ENCODE assay signal across 1 cellular context in the genomic region with DNA sequence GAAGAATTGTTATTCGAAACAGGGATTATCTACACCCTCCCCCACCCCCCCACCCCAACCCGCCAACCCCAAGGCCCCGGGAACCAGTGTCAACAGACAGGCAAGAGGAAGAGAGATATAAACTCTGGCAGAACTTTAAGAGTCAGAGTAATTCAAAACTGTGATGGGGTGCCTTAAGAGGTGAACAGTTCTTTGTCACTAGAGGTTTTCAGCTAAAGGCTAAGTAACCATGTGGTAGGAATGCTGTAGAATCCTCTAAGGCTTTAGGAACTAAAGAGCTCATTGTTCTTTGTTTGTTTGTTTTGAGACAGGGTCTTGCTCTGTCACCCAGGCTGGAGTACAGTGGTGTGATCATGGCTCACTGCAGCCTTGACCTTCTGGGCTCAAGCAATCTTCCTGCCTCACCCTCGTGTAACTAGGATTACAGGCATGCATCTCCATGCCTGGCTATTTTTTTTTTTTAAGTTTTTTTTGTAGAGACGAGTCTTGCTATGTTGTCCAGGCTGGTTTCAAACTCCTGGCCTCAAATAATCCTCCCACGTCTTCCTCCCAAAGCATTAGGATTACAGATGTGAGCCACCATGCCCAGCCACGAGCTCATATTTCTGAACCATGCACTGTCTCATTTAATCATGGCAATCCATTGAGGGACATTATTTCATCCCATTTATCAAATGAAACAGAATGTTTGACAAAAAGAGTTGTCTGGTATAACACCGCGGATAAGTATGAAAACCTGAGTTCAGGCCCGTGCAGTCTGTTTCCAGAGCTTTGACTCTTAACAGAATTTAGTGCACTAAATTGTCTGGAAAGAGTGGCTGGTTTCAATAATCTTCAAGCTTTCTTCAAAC.
TF ChIP-seq lines count a peak whose summit lies in the region.

No MANE protein-coding gene starts in this region.

TF ChIP-seq in HepG2, 621 proteins besides CTCF, POLR2A, EP300 and RAD21 (continued from another document and continues in another):
- no peak for TF ChIP-seq FOXO4 (CRISPR knock-in tag; conservative IDR thresholded peaks at IDR 0.05)
- peak; percentile 26; the same call in 1 of the 2 replicates for TF ChIP-seq ZNF143 (CRISPR knock-in tag; IDR thresholded peaks at IDR 0.05)
- TF ChIP-seq DNMT1 (CRISPR knock-in tag; IDR thresholded peaks at IDR 0.05): no peak
- TF ChIP-seq MAZ (IDR thresholded peaks at IDR 0.05; ENCODE audit: borderline replicate concordance, low read depth, low read length): no peak
- peak; percentile 72 for TF ChIP-seq MAZ (CRISPR knock-in tag; IDR thresholded peaks at IDR 0.05; ENCODE audit: low read depth)
- TF ChIP-seq ZFP90 (CRISPR knock-in tag; IDR thresholded peaks at IDR 0.05; ENCODE audit: borderline replicate concordance): peak; percentile 51; the same call in 1 of the 2 replicates
- TF ChIP-seq BCL3 (CRISPR knock-in tag; IDR thresholded peaks at IDR 0.05): 0 out of 2 replicates have a peak, but pooled peaks have one; percentile 3
- peak; percentile 98 for TF ChIP-seq TEAD3 (CRISPR knock-in tag; optimal IDR thresholded peaks at IDR 0.05; ENCODE audit: borderline replicate concordance)
- no peak for TF ChIP-seq HNRNPK (IDR thresholded peaks at IDR 0.05; ENCODE audit: low read depth, low read length, poor library complexity, severe bottlenecking)
- TF ChIP-seq ZNF670 (CRISPR knock-in tag; IDR thresholded peaks at IDR 0.05; ENCODE audit: borderline replicate concordance): no peak
- peak; percentile 90; the same call in 1 of the 2 replicates for TF ChIP-seq NFKBIZ (CRISPR knock-in tag; IDR thresholded peaks at IDR 0.05)
- TF ChIP-seq SOX13 (IDR thresholded peaks at IDR 0.05): peak; percentile 92
- TF ChIP-seq SOX13 (CRISPR knock-in tag; conservative IDR thresholded peaks at IDR 0.05 in 1 of 2, IDR thresholded peaks at IDR 0.05 in 1 of 2): peak in 1 of 2 experiments; percentile 98; a peak in 2 of 4 replicates
- peak; percentile 43 for TF ChIP-seq ZFY (CRISPR knock-in tag; IDR thresholded peaks at IDR 0.05)
- TF ChIP-seq FOXK2 (IDR thresholded peaks at IDR 0.05): peak; percentile 55; the same call in 1 of the 2 replicates
- no peak for TF ChIP-seq ZKSCAN5 (CRISPR knock-in tag; IDR thresholded peaks at IDR 0.05)
- TF ChIP-seq ZNF580 (CRISPR knock-in tag; IDR thresholded peaks at IDR 0.05; ENCODE audit: borderline replicate concordance, low read depth): peak; percentile 92; the same call in 1 of the 2 replicates
- no peak for TF ChIP-seq ZNF296 (CRISPR knock-in tag; conservative IDR thresholded peaks at IDR 0.05)
- TF ChIP-seq MYC (CRISPR knock-in tag; IDR thresholded peaks at IDR 0.05; ENCODE audit: borderline replicate concordance): peak; percentile 89; the same call in 1 of the 2 replicates
- TF ChIP-seq, protein P1, sequence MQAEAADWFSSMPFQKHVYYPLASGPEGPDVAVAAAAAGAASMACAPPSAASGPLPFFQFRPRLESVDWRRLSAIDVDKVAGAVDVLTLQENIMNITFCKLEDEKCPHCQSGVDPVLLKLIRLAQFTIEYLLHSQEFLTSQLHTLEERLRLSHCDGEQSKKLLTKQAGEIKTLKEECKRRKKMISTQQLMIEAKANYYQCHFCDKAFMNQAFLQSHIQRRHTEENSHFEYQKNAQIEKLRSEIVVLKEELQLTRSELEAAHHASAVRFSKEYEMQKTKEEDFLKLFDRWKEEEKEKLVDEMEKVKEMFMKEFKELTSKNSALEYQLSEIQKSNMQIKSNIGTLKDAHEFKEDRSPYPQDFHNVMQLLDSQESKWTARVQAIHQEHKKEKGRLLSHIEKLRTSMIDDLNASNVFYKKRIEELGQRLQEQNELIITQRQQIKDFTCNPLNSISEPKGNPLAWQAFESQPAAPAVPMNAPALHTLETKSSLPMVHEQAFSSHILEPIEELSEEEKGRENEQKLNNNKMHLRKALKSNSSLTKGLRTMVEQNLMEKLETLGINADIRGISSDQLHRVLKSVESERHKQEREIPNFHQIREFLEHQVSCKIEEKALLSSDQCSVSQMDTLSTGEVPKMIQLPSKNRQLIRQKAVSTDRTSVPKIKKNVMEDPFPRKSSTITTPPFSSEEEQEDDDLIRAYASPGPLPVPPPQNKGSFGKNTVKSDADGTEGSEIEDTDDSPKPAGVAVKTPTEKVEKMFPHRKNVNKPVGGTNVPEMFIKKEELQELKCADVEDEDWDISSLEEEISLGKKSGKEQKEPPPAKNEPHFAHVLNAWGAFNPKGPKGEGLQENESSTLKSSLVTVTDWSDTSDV (CRISPR knock-in tag; IDR thresholded peaks at IDR 0.05): no peak; the same call in 1 of the 2 replicates
- peak; percentile 95; the same call in 1 of the 2 replicates for TF ChIP-seq STAT6 (CRISPR knock-in tag; IDR thresholded peaks at IDR 0.05; ENCODE audit: borderline replicate concordance)
- TF ChIP-seq KDM5B (CRISPR knock-in tag; IDR thresholded peaks at IDR 0.05; ENCODE audit: borderline replicate concordance): peak; percentile 69; the same call in 1 of the 2 replicates
- TF ChIP-seq PHB2 (IDR thresholded peaks at IDR 0.05; ENCODE audit: partially characterized antibody): no peak
- TF ChIP-seq ISL2 (CRISPR knock-in tag; IDR thresholded peaks at IDR 0.05): peak; percentile 96
- TF ChIP-seq, protein P2, sequence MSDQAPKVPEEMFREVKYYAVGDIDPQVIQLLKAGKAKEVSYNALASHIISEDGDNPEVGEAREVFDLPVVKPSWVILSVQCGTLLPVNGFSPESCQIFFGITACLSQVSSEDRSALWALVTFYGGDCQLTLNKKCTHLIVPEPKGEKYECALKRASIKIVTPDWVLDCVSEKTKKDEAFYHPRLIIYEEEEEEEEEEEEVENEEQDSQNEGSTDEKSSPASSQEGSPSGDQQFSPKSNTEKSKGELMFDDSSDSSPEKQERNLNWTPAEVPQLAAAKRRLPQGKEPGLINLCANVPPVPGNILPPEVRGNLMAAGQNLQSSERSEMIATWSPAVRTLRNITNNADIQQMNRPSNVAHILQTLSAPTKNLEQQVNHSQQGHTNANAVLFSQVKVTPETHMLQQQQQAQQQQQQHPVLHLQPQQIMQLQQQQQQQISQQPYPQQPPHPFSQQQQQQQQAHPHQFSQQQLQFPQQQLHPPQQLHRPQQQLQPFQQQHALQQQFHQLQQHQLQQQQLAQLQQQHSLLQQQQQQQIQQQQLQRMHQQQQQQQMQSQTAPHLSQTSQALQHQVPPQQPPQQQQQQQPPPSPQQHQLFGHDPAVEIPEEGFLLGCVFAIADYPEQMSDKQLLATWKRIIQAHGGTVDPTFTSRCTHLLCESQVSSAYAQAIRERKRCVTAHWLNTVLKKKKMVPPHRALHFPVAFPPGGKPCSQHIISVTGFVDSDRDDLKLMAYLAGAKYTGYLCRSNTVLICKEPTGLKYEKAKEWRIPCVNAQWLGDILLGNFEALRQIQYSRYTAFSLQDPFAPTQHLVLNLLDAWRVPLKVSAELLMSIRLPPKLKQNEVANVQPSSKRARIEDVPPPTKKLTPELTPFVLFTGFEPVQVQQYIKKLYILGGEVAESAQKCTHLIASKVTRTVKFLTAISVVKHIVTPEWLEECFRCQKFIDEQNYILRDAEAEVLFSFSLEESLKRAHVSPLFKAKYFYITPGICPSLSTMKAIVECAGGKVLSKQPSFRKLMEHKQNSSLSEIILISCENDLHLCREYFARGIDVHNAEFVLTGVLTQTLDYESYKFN (CRISPR knock-in tag; conservative IDR thresholded peaks at IDR 0.05): peak; percentile 95
- 0 out of 2 replicates have a peak, but pooled peaks have one; percentile 33 for TF ChIP-seq POLR2G (IDR thresholded peaks at IDR 0.05; ENCODE audit: low read depth, low read length)
- TF ChIP-seq ZNF552 (CRISPR knock-in tag; IDR thresholded peaks at IDR 0.05; ENCODE audit: borderline replicate concordance): peak; percentile 93; the same call in 1 of the 2 replicates
- TF ChIP-seq FOSL2 (CRISPR knock-in tag; IDR thresholded peaks at IDR 0.05): peak; percentile 92
- TF ChIP-seq, protein P3, sequence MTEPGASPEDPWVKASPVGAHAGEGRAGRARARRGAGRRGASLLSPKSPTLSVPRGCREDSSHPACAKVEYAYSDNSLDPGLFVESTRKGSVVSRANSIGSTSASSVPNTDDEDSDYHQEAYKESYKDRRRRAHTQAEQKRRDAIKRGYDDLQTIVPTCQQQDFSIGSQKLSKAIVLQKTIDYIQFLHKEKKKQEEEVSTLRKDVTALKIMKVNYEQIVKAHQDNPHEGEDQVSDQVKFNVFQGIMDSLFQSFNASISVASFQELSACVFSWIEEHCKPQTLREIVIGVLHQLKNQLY (CRISPR knock-in tag; IDR thresholded peaks at IDR 0.05): peak; percentile 97
- peak; percentile 94 for TF ChIP-seq ZKSCAN8 (CRISPR knock-in tag; IDR thresholded peaks at IDR 0.05; ENCODE audit: borderline replicate concordance)
- TF ChIP-seq LCORL (IDR thresholded peaks at IDR 0.05): peak; percentile 53
- no peak; the same call in 1 of the 2 replicates for TF ChIP-seq LCORL (CRISPR knock-in tag; IDR thresholded peaks at IDR 0.05)
- TF ChIP-seq, protein P4, sequence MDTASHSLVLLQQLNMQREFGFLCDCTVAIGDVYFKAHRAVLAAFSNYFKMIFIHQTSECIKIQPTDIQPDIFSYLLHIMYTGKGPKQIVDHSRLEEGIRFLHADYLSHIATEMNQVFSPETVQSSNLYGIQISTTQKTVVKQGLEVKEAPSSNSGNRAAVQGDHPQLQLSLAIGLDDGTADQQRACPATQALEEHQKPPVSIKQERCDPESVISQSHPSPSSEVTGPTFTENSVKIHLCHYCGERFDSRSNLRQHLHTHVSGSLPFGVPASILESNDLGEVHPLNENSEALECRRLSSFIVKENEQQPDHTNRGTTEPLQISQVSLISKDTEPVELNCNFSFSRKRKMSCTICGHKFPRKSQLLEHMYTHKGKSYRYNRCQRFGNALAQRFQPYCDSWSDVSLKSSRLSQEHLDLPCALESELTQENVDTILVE (CRISPR knock-in tag; IDR thresholded peaks at IDR 0.05): peak; percentile 70
- TF ChIP-seq ZNF414 (CRISPR knock-in tag; IDR thresholded peaks at IDR 0.05): peak; percentile 48; the same call in 1 of the 2 replicates
- peak; percentile 58 for TF ChIP-seq GABPB1 (CRISPR knock-in tag; IDR thresholded peaks at IDR 0.05)
- TF ChIP-seq ZFP91 (CRISPR knock-in tag; IDR thresholded peaks at IDR 0.05; ENCODE audit: borderline replicate concordance): peak; percentile 36; the same call in 1 of the 2 replicates
- TF ChIP-seq ZBTB7B (CRISPR knock-in tag; IDR thresholded peaks at IDR 0.05): peak; percentile 79; the same call in 1 of the 2 replicates
- no peak for TF ChIP-seq SOX6 (IDR thresholded peaks at IDR 0.05)
- peak; percentile 99 for TF ChIP-seq SOX6 (CRISPR knock-in tag; IDR thresholded peaks at IDR 0.05)
- peak; percentile 39; the same call in 1 of the 2 replicates for TF ChIP-seq HIVEP1 (CRISPR knock-in tag; IDR thresholded peaks at IDR 0.05)
- peak; percentile 85; the same call in 1 of the 2 replicates for TF ChIP-seq ZNF317 (CRISPR knock-in tag; IDR thresholded peaks at IDR 0.05)
- peak; percentile 96 for TF ChIP-seq KLF6 (CRISPR knock-in tag; IDR thresholded peaks at IDR 0.05)
- TF ChIP-seq HOXA3 (CRISPR knock-in tag; IDR thresholded peaks at IDR 0.05): peak; percentile 94
